ENCODE assay signal across 30 cellular contexts in genomic region chr2:199339826-199340605, GRCh38.
DNase-seq lines count a peak whose midpoint lies in the region; ATAC-seq and TF ChIP-seq lines count a peak whose summit lies in the region.
"Had no signal": no experiment of that assay in that cellular context is flagged by ENCODE, and none has a peak within 500 bp of the region (broad histone marks: within the 10 kb centered on the region; RNA-seq: fewer than 3 reads in every experiment).

No MANE protein-coding gene starts in this region.

- intact Hi-C loops in transverse colon (cut with DNase I; ENCODE audit: low total_unique reads), result no loop called here

- in situ Hi-C loops in transverse colon (cut with MboI; ENCODE audit: low pct_ligation_motif_present in 1 of 4, low pct_unique_long_range_greater_than_20kb in 1 of 4, low sequenced_read_pairs in 3 of 4), result no loop called here

- no peak overlapping the region for H3K4me2 ChIP-seq in osteoblast (ENCODE audit: insufficient read depth, low read length)

- H3K9me3 ChIP-seq in adipocyte (ENCODE audit: control insufficient read depth, low read length), result no peaks in the 10 kb centered on the region
- no peaks in the 10 kb centered on the region for H3K9me3 ChIP-seq in osteoblast (ENCODE audit: low read depth, low read length)
- H3K9me3 ChIP-seq in transverse colon, result no peaks in the 10 kb centered on the region
- H3K9me3 ChIP-seq: esophagus squamous epithelium, upper lobe of left lung had no signal

- no peaks in the 10 kb centered on the region for H3K27me3 ChIP-seq in adipocyte (replicated peaks; ENCODE audit: control insufficient read depth, insufficient read depth, low read length)
- H3K27me3 ChIP-seq in osteoblast (ENCODE audit: insufficient read depth, low read length), result no peaks in the 10 kb centered on the region
- no peaks in the 10 kb centered on the region for H3K27me3 ChIP-seq in transverse colon
- H3K27me3 ChIP-seq: brain microvascular endothelial cell, dorsolateral prefrontal cortex, esophagus squamous epithelium, MG63, upper lobe of left lung had no signal

- H3K9me3 Mint-ChIP-seq in HFFc6, result no peaks in the 10 kb centered on the region
- H3K9me3 Mint-ChIP-seq: activated T-cell treated with anti-CD3 and anti-CD28 coated beads, Interleukin-2, amount 50 U/mL, for 72 hours; CD4-positive, CD25-positive, alpha-beta regulatory T cell; nephron had no signal

- peaks cover 38% of the 10 kb centered on the region for H3K4me1 Mint-ChIP-seq in HFFc6 (ENCODE audit: low read depth)
- H3K4me1 Mint-ChIP-seq: CD4-positive, CD25-positive, alpha-beta regulatory T cell; nephron; stimulated activated naive B cell treated with anti-CD40 and anti-IgM and Interleukin-4, amounts not matched to agents 10 μg/mL and 1 μg/mL and 100 μg/mL, for 72 hours had no signal

- no peaks in the 10 kb centered on the region for H3K27me3 Mint-ChIP-seq in HFFc6 (ENCODE audit: insufficient read depth)
- H3K27me3 Mint-ChIP-seq: stimulated activated naive B cell treated with anti-CD40 and anti-IgM and Interleukin-4, amounts not matched to agents 10 μg/mL and 1 μg/mL and 100 μg/mL, for 72 hours had no signal

- WGBS in transverse colon (ENCODE audit: low coverage in 1 of 2), 2 donors, result 58% methylated on average over 3 of the region's 3 CpGs

- peaks cover 25% of the 10 kb centered on the region for H3K4me1 ChIP-seq in adipocyte (ENCODE audit: control insufficient read depth, insufficient read depth, low read length)
- peaks cover 37% of the 10 kb centered on the region for H3K4me1 ChIP-seq in osteoblast (ENCODE audit: insufficient read depth, low read length)
- H3K4me1 ChIP-seq in transverse colon, result peaks cover 0 to 4% (median 0%) of the 10 kb centered on the region in 4 donors
- H3K4me1 ChIP-seq: esophagus squamous epithelium, upper lobe of left lung had no signal

- H2AFZ ChIP-seq in osteoblast (ENCODE audit: low read length), result no peak overlapping the region

- peaks cover 11% of the 10 kb centered on the region for H4K20me1 ChIP-seq in osteoblast (ENCODE audit: insufficient read depth, low read length)

- no peak for TF ChIP-seq EP300 in transverse colon (IDR thresholded peaks at IDR 0.05; ENCODE audit: low read depth)

- ATAC-seq in omental fat pad (ENCODE audit: low FRiP score), result no peak
- ATAC-seq in GM19395 (IDR thresholded peaks at IDR 0.05; ENCODE audit: unreplicated experiment), result no peak
- no peak for ATAC-seq in GM21381 (IDR thresholded peaks at IDR 0.05; ENCODE audit: unreplicated experiment)
- ATAC-seq: activated T-cell treated with anti-CD3 and anti-CD28 coated beads, Interleukin-2, amount 50 U/mL, for 72 hours; HCT116; left lobe of liver; Panc1; stimulated activated naive B cell treated with anti-CD40 and anti-IgM and Interleukin-4, amounts not matched to agents 10 μg/mL and 1 μg/mL and 100 μg/mL, for 72 hours had no signal

- no peak overlapping the region for H3K9ac ChIP-seq in adipocyte (ENCODE audit: low read length)

- H3K79me2 ChIP-seq in osteoblast (ENCODE audit: insufficient read depth, low read length), result peaks cover 39% of the 10 kb centered on the region

- H3K27ac ChIP-seq in osteoblast (ENCODE audit: low read depth, low read length) (peak overlapping the region; percentile 85), transverse colon (no peak overlapping the region)
- H3K27ac ChIP-seq: brain microvascular endothelial cell, esophagus squamous epithelium, skin epidermis, upper lobe of left lung had no signal

- peak overlapping the region; percentile 54 for H3K27ac Mint-ChIP-seq in HFFc6
- H3K27ac Mint-ChIP-seq: activated T-cell treated with anti-CD3 and anti-CD28 coated beads, Interleukin-2, amount 50 U/mL, for 72 hours; CD4-positive, CD25-positive, alpha-beta regulatory T cell; nephron; stimulated activated naive B cell treated with anti-CD40 and anti-IgM and Interleukin-4, amounts not matched to agents 10 μg/mL and 1 μg/mL and 100 μg/mL, for 72 hours had no signal

- H3K4me3 ChIP-seq in adipocyte (ENCODE audit: low read length), result no peak overlapping the region
- no peak overlapping the region for H3K4me3 ChIP-seq in osteoblast (ENCODE audit: insufficient read depth, low read length)
- H3K4me3 ChIP-seq in transverse colon, result no peak overlapping the region
- H3K4me3 ChIP-seq: dorsolateral prefrontal cortex, esophagus squamous epithelium, MG63, skin epidermis, upper lobe of left lung had no signal

- peaks cover 10% of the 10 kb centered on the region for H3K36me3 Mint-ChIP-seq in HFFc6 (ENCODE audit: low read depth)
- H3K36me3 Mint-ChIP-seq: CD4-positive, CD25-positive, alpha-beta regulatory T cell; stimulated activated naive B cell treated with anti-CD40 and anti-IgM and Interleukin-4, amounts not matched to agents 10 μg/mL and 1 μg/mL and 100 μg/mL, for 72 hours had no signal

- TF ChIP-seq POLR2A in transverse colon (IDR thresholded peaks at IDR 0.05), result no peak

- H3K4me3 Mint-ChIP-seq in HFFc6, result no peak overlapping the region
- H3K4me3 Mint-ChIP-seq: activated T-cell treated with anti-CD3 and anti-CD28 coated beads, Interleukin-2, amount 50 U/mL, for 72 hours; CD4-positive, CD25-positive, alpha-beta regulatory T cell; nephron; stimulated activated naive B cell treated with anti-CD40 and anti-IgM and Interleukin-4, amounts not matched to agents 10 μg/mL and 1 μg/mL and 100 μg/mL, for 72 hours had no signal

- TF ChIP-seq CTCF in HFFc6 (IDR thresholded peaks at IDR 0.05) (no peak), osteoblast (IDR thresholded peaks at IDR 0.05; ENCODE audit: extremely low read depth, low read depth, low read length) (no peak), omental fat pad (IDR thresholded peaks at IDR 0.05) (no peak), transverse colon (IDR thresholded peaks at IDR 0.05) (no peak)

- peak; percentile 8 for DNase-seq in EL
- DNase-seq in HFFc6, result peak; percentile 9
- peak; percentile 77 for DNase-seq in adipocyte (ENCODE audit: low read depth)
- DNase-seq in osteoblast (ENCODE audit: insufficient read length, low spot score, missing footprints), result no peak
- DNase-seq in omental fat pad (ENCODE audit: low spot score), result no peak
- no peak for DNase-seq in transverse colon
- DNase-seq: activated CD4-positive, alpha-beta T cell treated with anti-CD3 and anti-CD28 coated beads, Interleukin-2, amount 50 U/mL, for 48 hours; activated CD4-positive, CD25-positive, alpha-beta regulatory T cell treated with anti-CD3 and anti-CD28 coated beads, Interleukin-2, amount 50 U/mL, for 72 hours; activated naive CD4-positive, alpha-beta T cell treated with Interleukin-2 at 50 U/mL for 16 hours; activated T-cell treated with anti-CD3 and anti-CD28 coated beads, Interleukin-2, amount 50 U/mL, for 72 hours; brain microvascular endothelial cell; CD4-positive, CD25-positive, alpha-beta regulatory T cell; dorsolateral prefrontal cortex; esophagus squamous epithelium; glutamatergic neuron; KBM-7; MG63; NCI-H1417; NCI-H2029 treated with DMSO at 0.1 percent for 48 hours; NCI-H526 treated with DMSO at 0.1 percent for 48 hours; Right ventricle myocardium superior; stimulated activated naive B cell treated with anti-CD40 and anti-IgM and Interleukin-4, amounts not matched to agents 10 μg/mL and 1 μg/mL and 100 μg/mL, for 72 hours; upper lobe of left lung had no signal

- H3K36me3 ChIP-seq in adipocyte (ENCODE audit: control insufficient read depth, insufficient read depth, low read length, severe bottlenecking) (no peaks in the 10 kb centered on the region), osteoblast (ENCODE audit: insufficient read depth, low read length) (no peaks in the 10 kb centered on the region), transverse colon (peaks cover 0 to 3% (median 0%) of the 10 kb centered on the region in 4 donors)
- H3K36me3 ChIP-seq: brain microvascular endothelial cell, esophagus squamous epithelium, upper lobe of left lung had no signal

Comparison
In these comparisons a context has a peak if more than half of its experiments do, and no peak if none do; other contexts are left out.
1. DNase-seq: peak in EL (single experiment), HFFc6 (single experiment) and adipocyte (single experiment); none in osteoblast (single experiment), omental fat pad (single experiment) and transverse colon (single experiment).